In genomic region chr5:72166070-72166979, GRCh38 we compare ENCODE assay signal across 8 cellular contexts. TPM values are rescaled to one million over a fixed set of nuclear protein-coding genes. Genes with fewer than 3 reads are reported as not detected.
DNase-seq lines count a peak whose midpoint lies in the region; ATAC-seq, FAIRE-seq and TF ChIP-seq lines count a peak whose summit lies in the region.

No MANE protein-coding gene starts in this region.

- peak; percentile 2 for TF ChIP-seq CTCF in foreskin keratinocyte (conservative IDR thresholded peaks at IDR 0.05)

- no peak overlapping the region for H3K4me3 Mint-ChIP-seq in naive thymus-derived CD8-positive, alpha-beta T cell

- peaks cover 8 to 31% (median 26%) of the 10 kb centered on the region in 5 donors for H3K27me3 Mint-ChIP-seq in naive thymus-derived CD8-positive, alpha-beta T cell

- H3K4me3 ChIP-seq in HUES48 (ENCODE audit: low read depth, low read length), result no peak overlapping the region

- no peaks in the 10 kb centered on the region for H3K9me3 ChIP-seq in HUES48 (ENCODE audit: control insufficient read depth, insufficient read depth, low read length)

- H3K36me3 Mint-ChIP-seq in naive thymus-derived CD8-positive, alpha-beta T cell, result no peaks in the 10 kb centered on the region

- H3K27ac ChIP-seq in HUES48 (ENCODE audit: low read depth, low read length) (peak overlapping the region; percentile 74), foreskin keratinocyte (peak overlapping the region; percentile 42)

- no peaks in the 10 kb centered on the region for H3K27me3 ChIP-seq in HUES48 (ENCODE audit: control insufficient read depth, insufficient read depth, low read length)
- no peaks in the 10 kb centered on the region for H3K27me3 ChIP-seq in foreskin keratinocyte

- DNase-seq in foreskin keratinocyte, result peak; percentile 83 to 94
- DNase-seq in putamen (ENCODE audit: low spot score), result peak; percentile 83
- no peak for DNase-seq in naive thymus-derived CD8-positive, alpha-beta T cell
- DNase-seq in frontal cortex (ENCODE audit: low spot score in 2 of 2), result no peak
- DNase-seq in activated gamma-delta T cell (lab: John Stamatoyannopoulos, UW), result no peak

- ATAC-seq in SK-N-SH treated with all-trans-retinoic acid at 6 μM for 48 hours (peak; percentile 87), foreskin keratinocyte (peak; percentile 93), HG03045 (IDR thresholded peaks at IDR 0.05; ENCODE audit: unreplicated experiment) (no peak)
- no peak for ATAC-seq in naive thymus-derived CD8-positive, alpha-beta T cell

- H3K4me1 ChIP-seq in HUES48 (ENCODE audit: control insufficient read depth, insufficient read depth, low read length), result peaks cover 49% of the 10 kb centered on the region
- peaks cover 6% of the 10 kb centered on the region for H3K4me1 ChIP-seq in foreskin keratinocyte

- no peak for FAIRE-seq in frontal cortex (lab: Jason Lieb, UNC)

- H3K4me1 Mint-ChIP-seq in naive thymus-derived CD8-positive, alpha-beta T cell, result peaks cover 0 to 1% (median 0%) of the 10 kb centered on the region in 4 donors

- no peak overlapping the region for H3K27ac Mint-ChIP-seq in naive thymus-derived CD8-positive, alpha-beta T cell

- POLR2A ChIA-PET in naive thymus-derived CD8-positive, alpha-beta T cell (lab: Charles Lee), result no interaction called here

- H3K9me3 Mint-ChIP-seq in naive thymus-derived CD8-positive, alpha-beta T cell, result no peaks in the 10 kb centered on the region

- H3K36me3 ChIP-seq in HUES48 (ENCODE audit: control insufficient read depth, insufficient read depth, low read length), result no peaks in the 10 kb centered on the region

- H3K9ac ChIP-seq in HUES48 (ENCODE audit: low read depth, low read length), result no peak overlapping the region

TF ChIP-seq in SK-N-SH treated with all-trans-retinoic acid at 6 μM for 48 hours, 23 proteins besides CTCF, POLR2A, EP300 and RAD21 (continues in another document):
- TF ChIP-seq PPARA (CRISPR knock-in tag; IDR thresholded peaks at IDR 0.05; ENCODE audit: borderline replicate concordance), result no peak
- no peak for TF ChIP-seq ZNF565 (CRISPR knock-in tag; conservative IDR thresholded peaks at IDR 0.05; ENCODE audit: low read depth)
- no peak for TF ChIP-seq OSR1 (CRISPR knock-in tag; IDR thresholded peaks at IDR 0.05)
- no peak for TF ChIP-seq ZC3H10 (CRISPR knock-in tag; IDR thresholded peaks at IDR 0.05)
- TF ChIP-seq BACH2 (CRISPR knock-in tag; IDR thresholded peaks at IDR 0.05; ENCODE audit: borderline replicate concordance), result no peak
- TF ChIP-seq ESRRG (CRISPR knock-in tag; IDR thresholded peaks at IDR 0.05), result no peak
- 0 out of 2 replicates have a peak, but pooled peaks have one; percentile 53 for TF ChIP-seq CSDC2 (CRISPR knock-in tag; IDR thresholded peaks at IDR 0.05)
- TF ChIP-seq RARB (CRISPR knock-in tag; IDR thresholded peaks at IDR 0.05), result no peak
- TF ChIP-seq SNAI2 (CRISPR knock-in tag; IDR thresholded peaks at IDR 0.05), result no peak
- TF ChIP-seq ZNF70 (CRISPR knock-in tag; IDR thresholded peaks at IDR 0.05), result no peak
- no peak for TF ChIP-seq CREB5 (CRISPR knock-in tag; IDR thresholded peaks at IDR 0.05; ENCODE audit: low read depth)
- peak; percentile 61; the same call in 1 of the 2 replicates for TF ChIP-seq ZFP3 (CRISPR knock-in tag; IDR thresholded peaks at IDR 0.05)
- no peak for TF ChIP-seq CSRNP3 (CRISPR knock-in tag; IDR thresholded peaks at IDR 0.05)
- no peak for TF ChIP-seq TOX (CRISPR knock-in tag; IDR thresholded peaks at IDR 0.05; ENCODE audit: borderline replicate concordance)
- TF ChIP-seq ZNF8 (CRISPR knock-in tag; IDR thresholded peaks at IDR 0.05), result 0 out of 2 replicates have a peak, but pooled peaks have one; percentile 31
- TF ChIP-seq ZFP30 (CRISPR knock-in tag; IDR thresholded peaks at IDR 0.05), result no peak
- no peak for TF ChIP-seq ARNTL (CRISPR knock-in tag; IDR thresholded peaks at IDR 0.05; ENCODE audit: borderline replicate concordance, low read depth)
- peak; percentile 51; the same call in 1 of the 2 replicates for TF ChIP-seq PATZ1 (CRISPR knock-in tag; IDR thresholded peaks at IDR 0.05; ENCODE audit: borderline replicate concordance)
- peak; percentile 62 for TF ChIP-seq TCF4 (CRISPR knock-in tag; IDR thresholded peaks at IDR 0.05; ENCODE audit: borderline replicate concordance)
- TF ChIP-seq TSHZ2 (CRISPR knock-in tag; IDR thresholded peaks at IDR 0.05), result peak; percentile 90
- peak; percentile 95 for TF ChIP-seq ISL1 (CRISPR knock-in tag; IDR thresholded peaks at IDR 0.05)
- peak; percentile 84; the same call in 1 of the 2 replicates for TF ChIP-seq GLIS3 (CRISPR knock-in tag; IDR thresholded peaks at IDR 0.05)

RNA-seq across cellular contexts. Expression of gene MAP1B, which starts 59.0 kb away (rescaled TPM):
- 9.5 and 17.2 TPM in 2 replicates for total RNA-seq in foreskin keratinocyte
- 1.4 and 2.4 TPM in 2 replicates for polyA plus RNA-seq in foreskin keratinocyte
- total RNA-seq in naive thymus-derived CD8-positive, alpha-beta T cell, result not detected
- under 1 TPM; 0.08 to 0.46 (median 0.36) TPM for polyA plus RNA-seq in naive thymus-derived CD8-positive, alpha-beta T cell
- total RNA-seq in frontal cortex, result 490 TPM

Comparison
In these comparisons a context has a peak if more than half of its experiments do, and no peak if none do; other contexts are left out.
1. ATAC-seq: peak in SK-N-SH treated with all-trans-retinoic acid at 6 μM for 48 hours (single experiment) and foreskin keratinocyte (single experiment); none in naive thymus-derived CD8-positive, alpha-beta T cell (0 of 2) and HG03045 (single experiment).
2. DNase-seq: peak in foreskin keratinocyte (2 of 2) and putamen (single experiment); none in naive thymus-derived CD8-positive, alpha-beta T cell (0 of 10), frontal cortex (0 of 2) and activated gamma-delta T cell (single experiment).
3. RNA of gene MAP1B, which starts 59.0 kb away (total RNA-seq): 490 TPM in frontal cortex (single experiment); 9.5 to 17.2 TPM in foreskin keratinocyte and not detected in naive thymus-derived CD8-positive, alpha-beta T cell; every median in the first group is over 10 times any median in the second.